Comparison of ENCODE assay signal across 8 cellular contexts in genomic region chr15:92811514-92811913, GRCh38.
DNase-seq lines count a peak whose midpoint lies in the region; ATAC-seq and TF ChIP-seq lines count a peak whose summit lies in the region.

No MANE protein-coding gene starts in this region.

- H3K36me3 Mint-ChIP-seq in stimulated activated naive CD8-positive, alpha-beta T cell treated with anti-CD3 and anti-CD28 coated beads, Interleukin-15, Interleukin-2, amounts not matched to agents 100 ng/mL and 50 ng/mL, for 24 hours (ENCODE audit: low read depth) = no peaks in the 10 kb centered on the region

- peak overlapping the region; percentile 91 for H3K4me3 Mint-ChIP-seq in stimulated activated naive CD8-positive, alpha-beta T cell treated with anti-CD3 and anti-CD28 coated beads, Interleukin-15, Interleukin-2, amounts not matched to agents 100 ng/mL and 50 ng/mL, for 24 hours

- no peak for ATAC-seq in stimulated activated naive CD8-positive, alpha-beta T cell treated with anti-CD3 and anti-CD28 coated beads, Interleukin-15, Interleukin-2, amounts not matched to agents 100 U/mL and 50 U/mL, for 24 hours
- no peak for ATAC-seq in thoracic aorta (ENCODE audit: insufficient number of reproducible peaks, low FRiP score, low read depth)
- ATAC-seq in HG03457 (IDR thresholded peaks at IDR 0.05; ENCODE audit: unreplicated experiment) = no peak

- H3K36me3 ChIP-seq in thoracic aorta = no peaks in the 10 kb centered on the region

- H3K27ac ChIP-seq in thoracic aorta = peak overlapping the region; percentile 94 to 95

- H3K27me3 Mint-ChIP-seq in stimulated activated naive CD8-positive, alpha-beta T cell treated with anti-CD3 and anti-CD28 coated beads, Interleukin-15, Interleukin-2, amounts not matched to agents 100 ng/mL and 50 ng/mL, for 24 hours = no peaks in the 10 kb centered on the region

- H3K9me3 Mint-ChIP-seq in stimulated activated naive CD8-positive, alpha-beta T cell treated with anti-CD3 and anti-CD28 coated beads, Interleukin-15, Interleukin-2, amounts not matched to agents 100 ng/mL and 50 ng/mL, for 24 hours = no peaks in the 10 kb centered on the region

- DNase-seq in stimulated activated naive CD8-positive, alpha-beta T cell treated with anti-CD3 and anti-CD28 coated beads, Interleukin-15, Interleukin-2, amounts not matched to agents 100 U/mL and 50 U/mL, for 24 hours = no peak
- peak; percentile 94 for DNase-seq in kidney tubule cell (ENCODE audit: low spot score)
- DNase-seq in thoracic aorta (ENCODE audit: low spot score) = no peak
- DNase-seq in NOMO-1 treated with DMSO at 0.1 percent for 48 hours (lab: John Stamatoyannopoulos, UW; ENCODE audit: unreplicated experiment) = no peak
- DNase-seq in iPS-NIHi7 (ENCODE audit: extremely low spot score) = no peak

- no peak for TF ChIP-seq CTCF in WI38 (IDR thresholded peaks at IDR 0.05; ENCODE audit: low read depth, low read length)
- TF ChIP-seq CTCF in thoracic aorta (IDR thresholded peaks at IDR 0.05) = no peak

- H3K4me1 Mint-ChIP-seq in stimulated activated naive CD8-positive, alpha-beta T cell treated with anti-CD3 and anti-CD28 coated beads, Interleukin-15, Interleukin-2, amounts not matched to agents 100 ng/mL and 50 ng/mL, for 24 hours (ENCODE audit: low read depth) = peaks cover 55% of the 10 kb centered on the region

- H3K27me3 ChIP-seq in thoracic aorta (replicated peaks; ENCODE audit: insufficient read depth) = no peaks in the 10 kb centered on the region

- peak overlapping the region; percentile 56 for H3K4me3 ChIP-seq in WI38 (ENCODE audit: low read depth, low read length)
- peak overlapping the region; percentile 77 for H3K4me3 ChIP-seq in thoracic aorta

- peaks cover 18 to 42% of the 10 kb centered on the region in 2 donors for H3K4me1 ChIP-seq in thoracic aorta (ENCODE audit: control insufficient read depth in 1 of 2, low read depth in 2 of 2)

- no peaks in the 10 kb centered on the region for H3K9me3 ChIP-seq in thoracic aorta

- peak overlapping the region; percentile 83 for H3K27ac Mint-ChIP-seq in stimulated activated naive CD8-positive, alpha-beta T cell treated with anti-CD3 and anti-CD28 coated beads, Interleukin-15, Interleukin-2, amounts not matched to agents 100 ng/mL and 50 ng/mL, for 24 hours
